In genomic region chr1:65525297-65526048, GRCh38 we compare ENCODE assay signal across 9 cellular contexts.
A peak's percentile ranks its signal among the peaks of the same experiment; 100 is the strongest.
DNase-seq lines count a peak whose midpoint lies in the region; ATAC-seq and TF ChIP-seq lines count a peak whose summit lies in the region.
"Had no signal": no experiment of that assay in that cellular context is flagged by ENCODE, and none has a peak within 500 bp of the region (broad histone marks: within the 10 kb centered on the region; RNA-seq: fewer than 3 reads in every experiment).

No MANE protein-coding gene starts in this region.

- no peak overlapping the region for H2BK12ac ChIP-seq in neuronal stem cell (ENCODE audit: low read length)

- H4K8ac ChIP-seq in IMR-90 (ENCODE audit: low read depth in 2 of 2, low read length in 2 of 2) = no peak overlapping the region
- H4K8ac ChIP-seq in neuronal stem cell (ENCODE audit: low read depth, low read length) = no peak overlapping the region

- no peak overlapping the region for H3K9ac ChIP-seq in IMR-90 (ENCODE audit: low read depth, low read length)
- H3K9ac ChIP-seq in neuronal stem cell (ENCODE audit: low read depth, low read length, poor library complexity) = peak overlapping the region; percentile 80

- WGBS in IMR-90 (ENCODE audit: extremely low coverage in 2 of 2, insufficient read length in 1 of 2), 2 experiments = 5% methylated on average over 18 of the region's 86 CpGs; no CpG with 5 or more reads in 1 of the 2 experiments
- WGBS in neuronal stem cell (ENCODE audit: extremely low coverage in 2 of 2, insufficient read length in 2 of 2, insufficient replicate concordance in 1 of 2), 2 donors = no CpG with 5 or more reads among the region's 86 CpGs

- ATAC-seq in IMR-90 (ENCODE audit: low read depth) = peak; percentile 62
- ATAC-seq in HG03159 (IDR thresholded peaks at IDR 0.05; ENCODE audit: unreplicated experiment) = no peak

- H3K4me1 ChIP-seq in IMR-90 (ENCODE audit: control insufficient read depth, insufficient read depth, low read length) = no peaks in the 10 kb centered on the region
- H3K4me1 ChIP-seq in neuronal stem cell (ENCODE audit: control insufficient read depth in 2 of 2, insufficient read depth in 1 of 2, low read depth in 1 of 2, low read length in 2 of 2) = peaks cover 0 to 2% of the 10 kb centered on the region in 2 donors

- H3K4me3 ChIP-seq in AG09309 (ENCODE audit: control insufficient read depth, low read depth, low read length) (peak overlapping the region; percentile 57), IMR-90 (ENCODE audit: insufficient read depth, low read depth, low read length) (peak overlapping the region; percentile 43), fibroblast of pulmonary artery (replicated peaks; ENCODE audit: low read depth, low read length) (peak overlapping the region; percentile 49), neuronal stem cell (ENCODE audit: low read length in 2 of 2) (peak overlapping the region; percentile 40 to 79)

- H3K27me3 ChIP-seq in IMR-90 (ENCODE audit: control insufficient read depth, insufficient read depth, low read length) (peaks cover 37% of the 10 kb centered on the region), neuronal stem cell (ENCODE audit: control insufficient read depth in 3 of 3, insufficient read depth in 3 of 3, low read depth in 1 of 3, low read length in 3 of 3) (peaks cover 0 to 51% (median 11%) of the 10 kb centered on the region in 3 experiments)

- no TSS peak for BruUV-seq in IMR-90 (replicated peaks; lab: Mats Ljungman, UMichigan)

- TF ChIP-seq POLR2A in IMR-90 (IDR thresholded peaks at IDR 0.05; ENCODE audit: low read depth, low read length) = no peak

- no peaks in the 10 kb centered on the region for H3K79me1 ChIP-seq in IMR-90 (ENCODE audit: low read depth in 1 of 2, low read length in 2 of 2)
- H3K79me1 ChIP-seq in neuronal stem cell (ENCODE audit: low read depth, low read length) = no peaks in the 10 kb centered on the region

- in situ Hi-C loops in IMR-90 (cut with MboI; ENCODE audit: low sequenced_read_pairs) = no loop called here

- H2BK20ac ChIP-seq in IMR-90 (ENCODE audit: low read depth, low read length) = no peak overlapping the region

- H3K36me3 ChIP-seq in IMR-90 (ENCODE audit: control insufficient read depth, insufficient read depth, low read length) (no peaks in the 10 kb centered on the region), neuronal stem cell (replicated peaks in 1 of 2; ENCODE audit: control insufficient read depth in 2 of 2, insufficient read depth in 2 of 2, low read length in 2 of 2) (no peaks in the 10 kb centered on the region)

- no peak overlapping the region for H3K18ac ChIP-seq in IMR-90 (ENCODE audit: low read depth, low read length)
- H3K18ac ChIP-seq in neuronal stem cell (ENCODE audit: low read length) = peak overlapping the region; percentile 96

- H4K91ac ChIP-seq in IMR-90 (ENCODE audit: insufficient read depth, low read depth, low read length) (no peak overlapping the region), neuronal stem cell (ENCODE audit: low read depth, low read length, poor library complexity) (no peak overlapping the region)

- intact Hi-C loops in IMR-90 (cut with micrococcal nuclease) = no loop called here

- no peak overlapping the region for H2BK5ac ChIP-seq in IMR-90 (ENCODE audit: low read depth, low read length, poor library complexity, severe bottlenecking)
- H2BK5ac ChIP-seq in neuronal stem cell (ENCODE audit: low read length) = peak overlapping the region; percentile 59

- H2BK15ac ChIP-seq in IMR-90 (ENCODE audit: low read depth, low read length) (no peak overlapping the region), neuronal stem cell (ENCODE audit: low read length) (peak overlapping the region; percentile 52)

- H3K9me3 ChIP-seq in IMR-90 (ENCODE audit: control insufficient read depth, insufficient read depth, low read length) (no peaks in the 10 kb centered on the region), neuronal stem cell (replicated peaks in 1 of 2; ENCODE audit: control insufficient read depth in 2 of 2, insufficient read depth in 1 of 2, low read depth in 1 of 2, low read length in 2 of 2) (no peaks in the 10 kb centered on the region)

- H3K56ac ChIP-seq in IMR-90 (ENCODE audit: extremely low read depth, insufficient read depth, low read length) = no peak overlapping the region

- TF ChIP-seq RAD21 in IMR-90 (IDR thresholded peaks at IDR 0.05; ENCODE audit: low read length) = no peak

- no peaks in the 10 kb centered on the region for H4K20me1 ChIP-seq in IMR-90 (ENCODE audit: insufficient read depth, low read length)

- H3K4ac ChIP-seq in IMR-90 (ENCODE audit: low read depth, low read length) (no peak overlapping the region), neuronal stem cell (ENCODE audit: low read length) (no peak overlapping the region)

- no peak overlapping the region for H4K5ac ChIP-seq in IMR-90 (ENCODE audit: low read depth, low read length)

- dilution Hi-C loops in IMR-90 (cut with HindIII; ENCODE audit: low sequenced_read_pairs, unreplicated experiment) = no loop called here

- H2AK5ac ChIP-seq in IMR-90 (ENCODE audit: low read depth, low read length) (no peak overlapping the region), neuronal stem cell (ENCODE audit: low read depth, low read length) (peak overlapping the region; percentile 60)

- POLR2A ChIA-PET in IMR-90 (lab: Charles Lee; ENCODE audit: unreplicated experiment) = no interaction called here

- H3K9me1 ChIP-seq in IMR-90 (ENCODE audit: insufficient read depth, low read length) = no peaks in the 10 kb centered on the region

- H3K14ac ChIP-seq in IMR-90 (replicated peaks; ENCODE audit: low read depth, low read length) = no peak overlapping the region
- peak overlapping the region; percentile 47 for H3K14ac ChIP-seq in neuronal stem cell (ENCODE audit: low read length)

- no peak overlapping the region for H2AK9ac ChIP-seq in IMR-90 (replicated peaks; ENCODE audit: low read depth, low read length, poor library complexity)

- H2AFZ ChIP-seq in IMR-90 (replicated peaks; ENCODE audit: low read length, poor library complexity) = peak overlapping the region; percentile 78
- H2AFZ ChIP-seq in neuronal stem cell (ENCODE audit: low read length) = peak overlapping the region; percentile 92

- CTCF ChIA-PET in IMR-90 (lab: Yijun Ruan, JAX) = no interaction called here

- H3K4me2 ChIP-seq in IMR-90 (ENCODE audit: low read depth, low read length) (peak overlapping the region; percentile 82), neuronal stem cell (ENCODE audit: insufficient read depth, low read length, poor library complexity, severe bottlenecking) (peak overlapping the region; percentile 97)

- H3K27ac ChIP-seq in IMR-90 (ENCODE audit: insufficient read depth, low read length) (no peak overlapping the region), neuronal stem cell (replicated peaks; ENCODE audit: low read length) (no peak overlapping the region)

- H2BK120ac ChIP-seq in IMR-90 (ENCODE audit: low read depth, low read length) (no peak overlapping the region), neuronal stem cell (ENCODE audit: low read depth, low read length) (no peak overlapping the region)

- TF ChIP-seq CTCF in AG09309 (IDR thresholded peaks at IDR 0.05; ENCODE audit: control insufficient read depth, insufficient read depth, low read depth, low read length, missing control alignments) = no peak
- no peak for TF ChIP-seq CTCF in IMR-90 (conservative IDR thresholded peaks at IDR 0.05; ENCODE audit: low read depth, low read length)
- no peak for TF ChIP-seq CTCF in fibroblast of pulmonary artery (IDR thresholded peaks at IDR 0.05; ENCODE audit: low read length, missing control alignments)

- DNase-seq in AG09309 (ENCODE audit: low read depth) (no peak), IMR-90 (no peak), fibroblast of pulmonary artery (ENCODE audit: low read depth) (no peak), neuronal stem cell (ENCODE audit: low spot score) (peak; percentile 26), NCI-H510A treated with DMSO at 0.1 percent for 48 hours (lab: John Stamatoyannopoulos, UW) (no peak), middle frontal gyrus (ENCODE audit: extremely low spot score, low spot score) (no peak)
- no peak for DNase-seq in effector CD8-positive, alpha-beta T cell (lab: John Stamatoyannopoulos, UW)
- DNase-seq: Kasumi-1 had no signal

- H3K23ac ChIP-seq in IMR-90 (ENCODE audit: low read depth, low read length) (no peak overlapping the region), neuronal stem cell (ENCODE audit: low read depth, low read length, poor library complexity) (peak overlapping the region; percentile 48)

TF ChIP-seq in IMR-90, 13 proteins besides CTCF, POLR2A, EP300 and RAD21:
- TF ChIP-seq MAFK (IDR thresholded peaks at IDR 0.05; ENCODE audit: low read depth, low read length) = no peak
- TF ChIP-seq FOS (IDR thresholded peaks at IDR 0.05; ENCODE audit: low read depth, low read length) = no peak
- no peak for TF ChIP-seq CHD1 (IDR thresholded peaks at IDR 0.05; ENCODE audit: low read depth, low read length)
- TF ChIP-seq SMC3 (IDR thresholded peaks at IDR 0.05; ENCODE audit: low read depth, low read length) = no peak
